ENCODE assay signal across 8 cellular contexts in the genomic region with DNA sequence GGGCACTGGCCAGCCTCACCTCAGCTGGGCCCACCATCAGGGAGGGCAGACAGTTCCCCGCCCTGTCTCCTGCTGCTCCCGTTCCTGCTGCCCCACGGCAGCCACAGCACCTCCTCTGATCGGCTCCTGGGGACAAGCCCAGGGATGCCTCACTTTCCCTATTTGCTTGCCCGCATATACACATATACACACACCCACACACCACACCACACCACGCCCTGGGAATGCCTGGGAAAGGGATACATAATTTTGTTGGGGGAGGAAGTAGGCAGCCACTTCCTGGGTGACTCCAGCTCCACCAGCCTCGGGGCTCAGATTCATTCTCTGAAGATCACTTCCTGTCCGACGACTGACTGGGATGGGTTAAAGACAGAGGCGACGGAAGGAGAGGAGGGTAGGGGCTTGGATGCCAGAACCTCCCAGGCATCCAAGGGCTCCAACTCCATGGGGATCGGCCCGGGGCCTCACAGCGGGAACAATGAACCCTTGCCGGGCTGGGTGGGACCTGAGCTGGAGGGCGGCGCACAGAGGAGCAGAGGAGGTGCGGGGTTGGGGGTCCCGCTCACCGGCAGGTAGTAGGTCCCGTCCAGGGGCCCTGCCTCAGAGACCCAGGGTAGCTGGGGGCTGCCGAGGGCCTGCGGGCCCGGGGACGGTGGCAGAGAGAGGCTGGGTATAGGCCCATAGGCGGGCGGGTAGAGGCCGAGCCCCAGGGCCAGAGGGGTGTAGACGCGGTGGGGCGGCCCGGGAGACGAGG. TPM values are rescaled to one million over a fixed set of nuclear protein-coding genes. Genes with fewer than 3 reads are reported as not detected.
A peak's percentile ranks its signal among the peaks of the same experiment; 100 is the strongest.
DNase-seq lines count a peak whose midpoint lies in the region; ATAC-seq and TF ChIP-seq lines count a peak whose summit lies in the region.

No MANE protein-coding gene starts in this region.

- DNase-seq in right atrium auricular region (ENCODE audit: low spot score) (no peak), Right ventricle myocardium superior (no peak), SK-N-MC (ENCODE audit: low read depth, low spot score) (no peak), midbrain (lab: John Stamatoyannopoulos, UW) (no peak), left lobe of liver (ENCODE audit: low spot score) (no peak), NCI-H1092 (lab: John Stamatoyannopoulos, UW) (no peak)

- no peak overlapping the region for H3K9ac ChIP-seq in SK-N-MC (ENCODE audit: insufficient read length)
- H3K9ac ChIP-seq in iPS-15b (ENCODE audit: low read depth, low read length): no peak overlapping the region

- H3K4me1 ChIP-seq in right atrium auricular region: peaks cover 0 to 88% of the 10 kb centered on the region in 2 donors
- peaks cover 14% of the 10 kb centered on the region for H3K4me1 ChIP-seq in iPS-15b (ENCODE audit: control insufficient read depth, insufficient read depth, low read length)

- no peaks in the 10 kb centered on the region for H3K27me3 ChIP-seq in right atrium auricular region
- H3K27me3 ChIP-seq in iPS-15b (ENCODE audit: control insufficient read depth, insufficient read depth, low read length): peaks cover 24% of the 10 kb centered on the region

- no peak for TF ChIP-seq CTCF in right atrium auricular region (IDR thresholded peaks at IDR 0.05)

- H3K36me3 ChIP-seq in right atrium auricular region (no peaks in the 10 kb centered on the region), SK-N-MC (ENCODE audit: insufficient read depth, low read length) (no peaks in the 10 kb centered on the region), iPS-15b (ENCODE audit: control insufficient read depth, insufficient read depth, low read length) (no peaks in the 10 kb centered on the region)

- H3K27ac ChIP-seq in right atrium auricular region: peak overlapping the region; percentile 93 to 96
- H3K27ac ChIP-seq in SK-N-MC: no peak overlapping the region

- intact Hi-C loops in Right ventricle myocardium superior (cut with DNase I): no loop called here

- H3K4me3 ChIP-seq in right atrium auricular region: peak overlapping the region; percentile 52 to 62
- peak overlapping the region; percentile 83 for H3K4me3 ChIP-seq in SK-N-MC
- peak overlapping the region; percentile 72 for H3K4me3 ChIP-seq in iPS-15b (ENCODE audit: low read depth, low read length)

- H3K9me3 ChIP-seq in right atrium auricular region (no peaks in the 10 kb centered on the region), SK-N-MC (ENCODE audit: low read depth, low read length) (no peaks in the 10 kb centered on the region), iPS-15b (ENCODE audit: control insufficient read depth, insufficient read depth, low read length) (no peaks in the 10 kb centered on the region)

- no peak for ATAC-seq in Right ventricle myocardium superior (ENCODE audit: poor library complexity)
- ATAC-seq in left lobe of liver: no peak
- ATAC-seq in HG02610 (IDR thresholded peaks at IDR 0.05; ENCODE audit: unreplicated experiment): no peak

RNA-seq across cellular contexts. Expression of gene MZB1, which starts 2.0 kb away (rescaled TPM):
- total RNA-seq in right atrium auricular region (1 to 10 TPM in 1 of 2 donors, under 1 TPM in 1; 0.70 to 1.3 TPM), Right ventricle myocardium superior (0.70 TPM), left lobe of liver (0.96 TPM)

RNA-seq across cellular contexts. Expression of gene PROB1, which starts 3.2 kb away (rescaled TPM):
- total RNA-seq in right atrium auricular region (10 to 100 TPM; 15.8 to 28.6 TPM), Right ventricle myocardium superior (50.3 TPM), left lobe of liver (0.75 TPM)

RNA-seq across cellular contexts. Expression of gene SLC23A1, which starts 8.7 kb away (rescaled TPM):
- total RNA-seq in right atrium auricular region (not detected), Right ventricle myocardium superior (not detected), left lobe of liver (35.5 TPM)

RNA-seq across cellular contexts. Expression of gene SPATA24, which starts 12.1 kb away (rescaled TPM):
- 10 to 100 TPM in 1 of 2 donors, 1 to 10 TPM in 1; 9.5 to 29.7 TPM for total RNA-seq in right atrium auricular region
- 17.1 TPM for total RNA-seq in Right ventricle myocardium superior
- total RNA-seq in left lobe of liver: 2.2 TPM

RNA-seq across cellular contexts. Expression of gene DNAJC18, which starts 47.6 kb away (rescaled TPM):
- 1 to 10 TPM; 5.9 to 8.5 TPM for total RNA-seq in right atrium auricular region
- total RNA-seq in Right ventricle myocardium superior: 11.5 TPM
- total RNA-seq in left lobe of liver: 0.63 TPM

Comparison
In these comparisons a context has a peak if more than half of its experiments do, and no peak if none do; other contexts are left out.
1. RNA of gene SLC23A1, which starts 8.7 kb away (total RNA-seq): 35.5 TPM in left lobe of liver (single experiment); not detected in right atrium auricular region and not detected in Right ventricle myocardium superior (single experiment); every median in the first group is over 10 times any median in the second.
2. Peak in every context shown above with its lines, with median percentiles within 50 percentile points of each other: H3K4me3 ChIP-seq.